Comparison of ENCODE assay signal across 21 cellular contexts in the genomic region with DNA sequence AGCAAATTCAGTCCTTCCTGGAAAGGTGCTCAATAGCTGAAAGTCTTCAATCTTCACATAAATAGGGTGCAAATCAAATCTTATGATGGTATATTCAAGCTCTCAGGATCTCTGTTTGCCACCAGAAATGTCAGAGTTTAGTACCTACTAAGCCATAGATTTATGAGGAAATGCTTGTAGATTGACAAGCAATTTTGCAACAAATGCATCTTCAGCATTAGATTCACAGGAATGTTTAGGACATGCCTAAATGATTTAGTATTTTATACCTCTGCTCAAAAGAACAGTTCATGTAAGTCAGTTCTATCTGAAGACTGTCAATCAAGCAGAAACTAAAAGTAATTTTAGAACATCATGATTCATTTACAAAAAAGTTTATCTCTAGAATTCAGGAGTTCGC.
DNase-seq lines count a peak whose midpoint lies in the region; ATAC-seq and TF ChIP-seq lines count a peak whose summit lies in the region.
"Had no signal": no experiment of that assay in that cellular context is flagged by ENCODE, and none has a peak within 500 bp of the region (broad histone marks: within the 10 kb centered on the region; RNA-seq: fewer than 3 reads in every experiment).

No MANE protein-coding gene starts in this region.

- peaks cover 33% of the 10 kb centered on the region for H3F3A ChIP-seq in neural progenitor cell (ENCODE audit: low read depth)

- H3K27me3 ChIP-seq in BE2C (no peaks in the 10 kb centered on the region), WERI-Rb-1 (ENCODE audit: insufficient read depth, low read depth, severe bottlenecking) (no peaks in the 10 kb centered on the region), neural progenitor cell (no peaks in the 10 kb centered on the region), lower lobe of right lung (ENCODE audit: low read depth) (no peaks in the 10 kb centered on the region)
- H3K27me3 ChIP-seq: BLaER1 treated with 17β-estradiol and CSF1 and Interleukin-3, amounts not matched to agents 10 nM and 100 nM; SJSA1 had no signal

- peak overlapping the region; percentile 53 for H3K4me2 ChIP-seq in neural progenitor cell
- H3K4me2 ChIP-seq: BLaER1 treated with 17β-estradiol and CSF1 and Interleukin-3, amounts not matched to agents 10 nM and 100 nM; GM23338; KMS-11 had no signal

- H3K27ac ChIP-seq in WERI-Rb-1 (peak overlapping the region; percentile 84), neural progenitor cell (peak overlapping the region; percentile 83), lower lobe of right lung (no peak overlapping the region)
- H3K27ac ChIP-seq: BLaER1 treated with 17β-estradiol and CSF1 and Interleukin-3, amounts not matched to agents 10 nM and 100 nM; KMS-11; SJSA1 had no signal

- no peaks in the 10 kb centered on the region for H3K27me3 Mint-ChIP-seq in neural progenitor cell (ENCODE audit: insufficient read depth, low read depth)
- H3K27me3 Mint-ChIP-seq: CD4-positive, alpha-beta memory T cell had no signal

- H3K4me1 ChIP-seq in BE2C (peaks cover 33% of the 10 kb centered on the region), neural progenitor cell (peaks cover 69% of the 10 kb centered on the region), lower lobe of right lung (peaks cover 8% of the 10 kb centered on the region)
- H3K4me1 ChIP-seq: BLaER1 treated with 17β-estradiol and CSF1 and Interleukin-3, amounts not matched to agents 10 nM and 100 nM; Caco-2; SJSA1 had no signal

- TF ChIP-seq CTCF in BE2C (IDR thresholded peaks at IDR 0.05; ENCODE audit: low read depth, low read length) (no peak), WERI-Rb-1 (IDR thresholded peaks at IDR 0.05; ENCODE audit: low read depth, low read length) (no peak), neural progenitor cell (IDR thresholded peaks at IDR 0.05) (no peak), lower lobe of right lung (IDR thresholded peaks at IDR 0.05) (no peak), GM20000 (IDR thresholded peaks at IDR 0.05; ENCODE audit: extremely low read depth, missing control alignments) (no peak)

- H3K9ac ChIP-seq in neural progenitor cell: no peak overlapping the region
- H3K9ac ChIP-seq: BLaER1 treated with 17β-estradiol and CSF1 and Interleukin-3, amounts not matched to agents 10 nM and 100 nM; KMS-11 had no signal

- peak overlapping the region; percentile 13 for H3K27ac Mint-ChIP-seq in neural progenitor cell
- H3K27ac Mint-ChIP-seq: CD4-positive, alpha-beta memory T cell; GM23338 had no signal

- no peak for ATAC-seq in lower lobe of right lung
- ATAC-seq: GM23338, Right ventricle myocardium inferior had no signal

- no peak overlapping the region for H2AFZ ChIP-seq in neural progenitor cell (replicated peaks)
- H2AFZ ChIP-seq: GM23338 had no signal

- intact Hi-C loops in lower lobe of right lung (cut with DNase I): no loop called here

- H3K79me2 ChIP-seq in neural progenitor cell (ENCODE audit: low read depth): peaks cover 15% of the 10 kb centered on the region

- peaks cover 60% of the 10 kb centered on the region for H3K4me1 Mint-ChIP-seq in neural progenitor cell
- H3K4me1 Mint-ChIP-seq: CD4-positive, alpha-beta memory T cell had no signal

- peaks cover 4% of the 10 kb centered on the region for H3K36me3 Mint-ChIP-seq in neural progenitor cell
- H3K36me3 Mint-ChIP-seq: CD4-positive, alpha-beta memory T cell had no signal

- no peaks in the 10 kb centered on the region for H4K20me1 ChIP-seq in neural progenitor cell (ENCODE audit: low read depth)
- H4K20me1 ChIP-seq: BLaER1 treated with 17β-estradiol and CSF1 and Interleukin-3, amounts not matched to agents 10 nM and 100 nM had no signal

- H3K4me3 ChIP-seq in BE2C (ENCODE audit: low read depth, low read length): peak overlapping the region; percentile 35
- H3K4me3 ChIP-seq in WERI-Rb-1 (ENCODE audit: low read depth, low read length): peak overlapping the region; percentile 29; the same call in 1 of the 2 replicates
- no peak overlapping the region for H3K4me3 ChIP-seq in neural progenitor cell
- no peak overlapping the region for H3K4me3 ChIP-seq in lower lobe of right lung
- H3K4me3 ChIP-seq: BLaER1 treated with 17β-estradiol and CSF1 and Interleukin-3, amounts not matched to agents 10 nM and 100 nM; GM23338; HAP-1; SJSA1 had no signal

- H3K4me3 Mint-ChIP-seq in neural progenitor cell: no peak overlapping the region
- H3K4me3 Mint-ChIP-seq: CD4-positive, alpha-beta memory T cell; GM23338 had no signal

- no peak for DNase-seq in BE2C
- DNase-seq in HEK293T (ENCODE audit: extremely low spot score): no peak
- no peak for DNase-seq in WERI-Rb-1
- DNase-seq in neural progenitor cell (ENCODE audit: low spot score): no peak
- no peak for DNase-seq in lower lobe of right lung
- DNase-seq in GM20000 (ENCODE audit: low spot score): no peak
- DNase-seq in 8988T: no peak
- DNase-seq: ACHN; Caco-2; CD4-positive, alpha-beta memory T cell; DND-41; IMR-90; NCI-H1930; NCI-H226; NCI-H510A treated with DMSO at 0.1 percent for 48 hours had no signal

- H3K9me3 ChIP-seq in BE2C: no peaks in the 10 kb centered on the region
- no peaks in the 10 kb centered on the region for H3K9me3 ChIP-seq in WERI-Rb-1 (ENCODE audit: severe bottlenecking)
- H3K9me3 ChIP-seq in neural progenitor cell (ENCODE audit: low read depth): no peaks in the 10 kb centered on the region
- H3K9me3 ChIP-seq in lower lobe of right lung: no peaks in the 10 kb centered on the region
- H3K9me3 ChIP-seq: BLaER1 treated with 17β-estradiol and CSF1 and Interleukin-3, amounts not matched to agents 10 nM and 100 nM; Caco-2; HAP-1; SJSA1 had no signal

- CTCF ChIA-PET in HEK293T (lab: Yijun Ruan, JAX): interaction anchor here (0.7 to 1.4 kb wide), 2 partner anchors 10 to 1998 kb away, joined by 3 to 5 read pairs; no protein-coding TSS in a partner anchor

- no peaks in the 10 kb centered on the region for H3K36me3 ChIP-seq in BE2C
- H3K36me3 ChIP-seq in WERI-Rb-1: no peaks in the 10 kb centered on the region; the same call in 1 of the 2 replicates
- H3K36me3 ChIP-seq in neural progenitor cell: no peaks in the 10 kb centered on the region
- H3K36me3 ChIP-seq in lower lobe of right lung: no peaks in the 10 kb centered on the region
- H3K36me3 ChIP-seq: BLaER1 treated with 17β-estradiol and CSF1 and Interleukin-3, amounts not matched to agents 10 nM and 100 nM; HAP-1; SJSA1 had no signal

- POLR2A ChIA-PET in HEK293T (lab: Yijun Ruan, JAX): interaction anchor here (1.9 kb wide), 1 partner anchor 66 kb away, joined by 12 read pairs; a partner anchor contains a TSS

- H3K9me3 Mint-ChIP-seq in neural progenitor cell: no peaks in the 10 kb centered on the region
- H3K9me3 Mint-ChIP-seq: GM23338 had no signal

TF ChIP-seq in HEK293T, 16 proteins besides CTCF, POLR2A, EP300 and RAD21:
- TF ChIP-seq ARNT (IDR thresholded peaks at IDR 0.05): no peak
- peak; percentile 80; the same call in 1 of the 2 replicates for TF ChIP-seq CTBP1 (IDR thresholded peaks at IDR 0.05; ENCODE audit: borderline replicate concordance)
- TF ChIP-seq ZNF384 (IDR thresholded peaks at IDR 0.05): no peak
- no peak for TF ChIP-seq FOXK2 (IDR thresholded peaks at IDR 0.05)
- no peak for TF ChIP-seq L3MBTL2 (conservative IDR thresholded peaks at IDR 0.05)
- TF ChIP-seq, protein P1, sequence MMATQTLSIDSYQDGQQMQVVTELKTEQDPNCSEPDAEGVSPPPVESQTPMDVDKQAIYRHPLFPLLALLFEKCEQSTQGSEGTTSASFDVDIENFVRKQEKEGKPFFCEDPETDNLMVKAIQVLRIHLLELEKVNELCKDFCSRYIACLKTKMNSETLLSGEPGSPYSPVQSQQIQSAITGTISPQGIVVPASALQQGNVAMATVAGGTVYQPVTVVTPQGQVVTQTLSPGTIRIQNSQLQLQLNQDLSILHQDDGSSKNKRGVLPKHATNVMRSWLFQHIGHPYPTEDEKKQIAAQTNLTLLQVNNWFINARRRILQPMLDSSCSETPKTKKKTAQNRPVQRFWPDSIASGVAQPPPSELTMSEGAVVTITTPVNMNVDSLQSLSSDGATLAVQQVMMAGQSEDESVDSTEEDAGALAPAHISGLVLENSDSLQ (IDR thresholded peaks at IDR 0.05): peak; percentile 97
TF ChIP-seq in HEK293T: peak in this region for 2.

Comparison
In these comparisons a context has a peak if more than half of its experiments do, and no peak if none do; other contexts are left out.
1. H3K4me3 ChIP-seq: peak in BE2C (single experiment) and WERI-Rb-1 (single experiment); none in neural progenitor cell (single experiment) and lower lobe of right lung (single experiment).